Comparison of ENCODE assay signal across 19 cellular contexts in the genomic region with DNA sequence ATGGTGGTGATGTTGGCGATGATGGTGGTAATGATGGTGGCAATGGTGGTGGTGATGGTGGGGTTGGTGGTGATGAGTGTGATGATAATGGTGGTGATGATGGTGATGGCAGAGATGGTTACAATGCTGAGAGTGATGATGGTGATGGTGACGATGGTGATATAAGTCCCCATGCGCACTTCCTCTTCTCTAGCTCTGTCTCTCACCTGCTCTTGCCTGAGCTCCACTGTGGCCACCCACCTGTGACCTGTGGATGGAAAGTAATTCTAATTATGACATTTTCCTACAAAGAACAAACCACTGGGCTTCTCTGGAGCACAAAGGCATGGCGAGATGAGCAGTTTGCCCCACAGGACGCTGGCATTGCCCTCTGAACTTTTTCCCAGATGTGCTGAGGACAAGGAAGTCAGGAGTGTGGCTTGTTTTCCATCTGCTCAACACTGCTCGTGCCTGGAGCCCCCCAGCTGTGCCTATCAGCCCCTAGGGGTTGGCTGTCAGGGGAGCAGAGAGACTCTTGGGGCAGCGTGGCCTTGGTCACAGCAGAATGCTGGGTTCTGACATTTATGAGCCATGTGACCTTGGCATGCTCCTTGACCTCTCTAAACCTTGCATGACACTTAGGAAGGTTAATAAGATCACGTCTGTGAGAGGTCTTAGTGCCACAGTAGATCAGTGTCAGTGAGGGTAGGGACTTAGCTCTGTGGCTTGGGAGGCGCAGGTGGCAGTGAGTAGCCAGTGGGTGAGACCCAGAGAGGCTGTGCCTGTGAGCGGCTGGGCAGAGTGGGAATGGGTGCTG.
DNase-seq lines count a peak whose midpoint lies in the region; ATAC-seq, FAIRE-seq and TF ChIP-seq lines count a peak whose summit lies in the region.
"Had no signal": no experiment of that assay in that cellular context is flagged by ENCODE, and none has a peak within 500 bp of the region (broad histone marks: within the 10 kb centered on the region; RNA-seq: fewer than 3 reads in every experiment).

No MANE protein-coding gene starts in this region.

- no peaks in the 10 kb centered on the region for H3K4me1 ChIP-seq in GM12878 (ENCODE audit: control insufficient read depth, insufficient read depth, low read length)
- H3K4me1 ChIP-seq: BE2C had no signal

- H3K36me3 Mint-ChIP-seq in activated naive CD8-positive, alpha-beta T cell treated with anti-CD3 and anti-CD28 coated beads, Interleukin-2, amount 10 ng/mL, durations not matched to agents 7 days and 5 days, result peaks cover 25% of the 10 kb centered on the region
- peaks cover 9% of the 10 kb centered on the region for H3K36me3 Mint-ChIP-seq in activated naive CD8-positive, alpha-beta T cell treated with anti-CD3 and anti-CD28 coated beads, Interleukin-2, amount 50 U/mL, for 24 hours (ENCODE audit: low read depth)
- peaks cover 17% of the 10 kb centered on the region for H3K36me3 Mint-ChIP-seq in nephron progenitor cell (ENCODE audit: low read depth)
- peaks cover 2 to 8% of the 10 kb centered on the region in 2 donors for H3K36me3 Mint-ChIP-seq in stimulated activated naive B cell treated with anti-CD40 and anti-IgM and Interleukin-4, amounts not matched to agents 10 μg/mL and 1 μg/mL and 100 μg/mL, for 72 hours
- H3K36me3 Mint-ChIP-seq: CD4-positive, alpha-beta memory T cell had no signal

- FAIRE-seq in GM12878 (lab: Jason Lieb, UNC), result peak; percentile 90
- FAIRE-seq: GM12892, GM18507 had no signal

- no peak for TF ChIP-seq CTCF in GM12878 (IDR thresholded peaks at IDR 0.05 in 2 of 3, conservative IDR thresholded peaks at IDR 0.05 in 1 of 3; ENCODE audit: control insufficient read depth in 2 of 3, extremely low read depth in 1 of 3, insufficient read depth in 1 of 3, low read depth in 3 of 3, low read length in 3 of 3)
- no peak for TF ChIP-seq CTCF in nephron progenitor cell (IDR thresholded peaks at IDR 0.05)

- in situ Hi-C loops in GM12878 (cut with MboI), result no loop called here

- H3K27ac Mint-ChIP-seq in activated naive CD8-positive, alpha-beta T cell treated with anti-CD3 and anti-CD28 coated beads, Interleukin-2, amount 10 ng/mL, durations not matched to agents 7 days and 5 days, result peak overlapping the region; percentile 71
- H3K27ac Mint-ChIP-seq in activated naive CD8-positive, alpha-beta T cell treated with anti-CD3 and anti-CD28 coated beads, Interleukin-2, amount 50 U/mL, for 24 hours, result no peak overlapping the region
- H3K27ac Mint-ChIP-seq in nephron progenitor cell, result peak overlapping the region; percentile 74
- H3K27ac Mint-ChIP-seq in stimulated activated naive B cell treated with anti-CD40 and anti-IgM and Interleukin-4, amounts not matched to agents 10 μg/mL and 1 μg/mL and 100 μg/mL, for 72 hours, result peak overlapping the region; percentile 87

- H3K4me2 ChIP-seq in GM12878 (ENCODE audit: control insufficient read depth, insufficient read depth), result no peak overlapping the region

- H3K27ac ChIP-seq in GM12878 (ENCODE audit: control insufficient read depth, insufficient read depth), result no peak overlapping the region

- no peak overlapping the region for H2AFZ ChIP-seq in GM12878 (ENCODE audit: control insufficient read depth, low read depth, low read length)

- no peak for ATAC-seq in activated naive CD8-positive, alpha-beta T cell treated with anti-CD3 and anti-CD28 coated beads, Interleukin-2, amount 10 ng/mL, durations not matched to agents 7 days and 5 days (ENCODE audit: low read depth)
- ATAC-seq in activated naive CD8-positive, alpha-beta T cell treated with anti-CD3 and anti-CD28 coated beads, Interleukin-2, amount 50 U/mL, for 24 hours, result no peak
- ATAC-seq in GM12878 (no peak), GM18511 (IDR thresholded peaks at IDR 0.05; ENCODE audit: unreplicated experiment) (no peak), HG03432 (IDR thresholded peaks at IDR 0.05; ENCODE audit: unreplicated experiment) (no peak)
- ATAC-seq in stimulated activated naive B cell treated with anti-CD40 and anti-IgM and Interleukin-4, amounts not matched to agents 10 μg/mL and 1 μg/mL and 100 μg/mL, for 72 hours (replicated peaks), result peak; percentile 62 to 65

- no peak overlapping the region for H3K4me3 ChIP-seq in GM12878

- no peaks in the 10 kb centered on the region for H3K27me3 Mint-ChIP-seq in activated naive CD8-positive, alpha-beta T cell treated with anti-CD3 and anti-CD28 coated beads, Interleukin-2, amount 10 ng/mL, durations not matched to agents 7 days and 5 days
- no peaks in the 10 kb centered on the region for H3K27me3 Mint-ChIP-seq in activated naive CD8-positive, alpha-beta T cell treated with anti-CD3 and anti-CD28 coated beads, Interleukin-2, amount 50 U/mL, for 24 hours
- H3K27me3 Mint-ChIP-seq in nephron progenitor cell (ENCODE audit: low read depth, poor library complexity), result peaks cover 3% of the 10 kb centered on the region
- no peaks in the 10 kb centered on the region for H3K27me3 Mint-ChIP-seq in stimulated activated naive B cell treated with anti-CD40 and anti-IgM and Interleukin-4, amounts not matched to agents 10 μg/mL and 1 μg/mL and 100 μg/mL, for 72 hours
- H3K27me3 Mint-ChIP-seq: CD4-positive, alpha-beta memory T cell had no signal

- CTCF ChIA-PET in GM12878 (lab: Yijun Ruan, JAX), result no interaction called here

- WGBS in GM12878 (ENCODE audit: insufficient coverage, insufficient replicate concordance, low lambda C conversion rate, missing lambda C conversion rate), result 62% methylated on average over 10 of the region's 10 CpGs

- POLR2A ChIA-PET in activated naive CD8-positive, alpha-beta T cell treated with anti-CD3 and anti-CD28 coated beads, Interleukin-2, amount 10 ng/mL, durations not matched to agents 7 days and 5 days (lab: Charles Lee), result no interaction called here
- POLR2A ChIA-PET in GM12878 (lab: Charles Lee), result no interaction called here

- intact Hi-C loops in GM12878 (cut with micrococcal nuclease; ENCODE audit: unreplicated experiment), result no loop called here

- no peak for TF ChIP-seq POLR2A in GM12878 (IDR thresholded peaks at IDR 0.05; ENCODE audit: low read depth, low read length)

- TF ChIP-seq EP300 in GM12878 (IDR thresholded peaks at IDR 0.05; ENCODE audit: borderline replicate concordance in 1 of 2, control insufficient read depth in 1 of 2, low read depth in 2 of 2, low read length in 2 of 2), result no peak

- no peaks in the 10 kb centered on the region for H4K20me1 ChIP-seq in GM12878 (ENCODE audit: control insufficient read depth, insufficient read depth)

- SMC1A ChIA-PET in GM12878 (lab: Charles Lee; ENCODE audit: uncharacterized antibody, unreplicated experiment), result no interaction called here

- H3K9me3 ChIP-seq in GM12878 (replicated peaks; ENCODE audit: control insufficient read depth, insufficient read depth, low read length), result no peaks in the 10 kb centered on the region
- H3K9me3 ChIP-seq: BE2C had no signal

- H3K36me3 ChIP-seq in GM12878 (ENCODE audit: control insufficient read depth in 2 of 2, insufficient read depth in 2 of 2, low read length in 1 of 2), result peaks cover 0 to 13% of the 10 kb centered on the region in 2 experiments; a peak in 2 of 4 replicates
- H3K36me3 ChIP-seq: BE2C had no signal

- TSS peak; percentile 66 for BruUV-seq in GM12878 (replicated peaks; lab: Mats Ljungman, UMichigan)

- no peaks in the 10 kb centered on the region for H3K79me2 ChIP-seq in GM12878 (ENCODE audit: control insufficient read depth, insufficient read depth, low read length)

- peaks cover 4% of the 10 kb centered on the region for H3K4me1 Mint-ChIP-seq in activated naive CD8-positive, alpha-beta T cell treated with anti-CD3 and anti-CD28 coated beads, Interleukin-2, amount 10 ng/mL, durations not matched to agents 7 days and 5 days
- H3K4me1 Mint-ChIP-seq in activated naive CD8-positive, alpha-beta T cell treated with anti-CD3 and anti-CD28 coated beads, Interleukin-2, amount 50 U/mL, for 24 hours, result peaks cover 7% of the 10 kb centered on the region
- H3K4me1 Mint-ChIP-seq in nephron progenitor cell, result peaks cover 29% of the 10 kb centered on the region
- peaks cover 17 to 18% of the 10 kb centered on the region in 2 donors for H3K4me1 Mint-ChIP-seq in stimulated activated naive B cell treated with anti-CD40 and anti-IgM and Interleukin-4, amounts not matched to agents 10 μg/mL and 1 μg/mL and 100 μg/mL, for 72 hours
- H3K4me1 Mint-ChIP-seq: CD4-positive, alpha-beta memory T cell had no signal

- no peak overlapping the region for H3K9ac ChIP-seq in GM12878 (ENCODE audit: control insufficient read depth, insufficient read depth, low read length)

- H3K9me3 Mint-ChIP-seq in activated naive CD8-positive, alpha-beta T cell treated with anti-CD3 and anti-CD28 coated beads, Interleukin-2, amount 10 ng/mL, durations not matched to agents 7 days and 5 days, result peaks cover 7% of the 10 kb centered on the region
- H3K9me3 Mint-ChIP-seq in activated naive CD8-positive, alpha-beta T cell treated with anti-CD3 and anti-CD28 coated beads, Interleukin-2, amount 50 U/mL, for 24 hours, result peaks cover 6% of the 10 kb centered on the region
- H3K9me3 Mint-ChIP-seq in nephron progenitor cell, result no peaks in the 10 kb centered on the region
- H3K9me3 Mint-ChIP-seq in stimulated activated naive B cell treated with anti-CD40 and anti-IgM and Interleukin-4, amounts not matched to agents 10 μg/mL and 1 μg/mL and 100 μg/mL, for 72 hours, result peaks cover 10 to 12% of the 10 kb centered on the region in 2 donors

- no peak for TF ChIP-seq RAD21 in GM12878 (IDR thresholded peaks at IDR 0.05; ENCODE audit: insufficient read depth, low read depth, low read length)

- no peaks in the 10 kb centered on the region for H3K27me3 ChIP-seq in GM12878 (replicated peaks in 1 of 2; ENCODE audit: control insufficient read depth in 2 of 2, insufficient read depth in 2 of 2, low read length in 1 of 2)
- H3K27me3 ChIP-seq: BE2C had no signal

- RAD21 ChIA-PET in GM12878 (lab: Charles Lee; ENCODE audit: unreplicated experiment), result no interaction called here

- no peak overlapping the region for H3K4me3 Mint-ChIP-seq in activated naive CD8-positive, alpha-beta T cell treated with anti-CD3 and anti-CD28 coated beads, Interleukin-2, amount 10 ng/mL, durations not matched to agents 7 days and 5 days
- no peak overlapping the region for H3K4me3 Mint-ChIP-seq in activated naive CD8-positive, alpha-beta T cell treated with anti-CD3 and anti-CD28 coated beads, Interleukin-2, amount 50 U/mL, for 24 hours
- H3K4me3 Mint-ChIP-seq in nephron progenitor cell, result no peak overlapping the region
- peak overlapping the region; percentile 10 to 49 for H3K4me3 Mint-ChIP-seq in stimulated activated naive B cell treated with anti-CD40 and anti-IgM and Interleukin-4, amounts not matched to agents 10 μg/mL and 1 μg/mL and 100 μg/mL, for 72 hours
- H3K4me3 Mint-ChIP-seq: CD4-positive, alpha-beta memory T cell had no signal

- DNase-seq in activated naive CD8-positive, alpha-beta T cell treated with anti-CD3 and anti-CD28 coated beads, Interleukin-2, amount 10 ng/mL, durations not matched to agents 7 days and 5 days, result no peak
- no peak for DNase-seq in activated naive CD8-positive, alpha-beta T cell treated with anti-CD3 and anti-CD28 coated beads, Interleukin-2, amount 50 U/mL, for 24 hours
- DNase-seq in GM12878 (ENCODE audit: low read depth, low spot score) (no peak), nephron progenitor cell (no peak), RPMI8226 (no peak)
- DNase-seq in stimulated activated naive B cell treated with anti-CD40 and anti-IgM and Interleukin-4, amounts not matched to agents 10 μg/mL and 1 μg/mL and 100 μg/mL, for 72 hours, result no peak
- DNase-seq: BE2C; Calu3; CD4-positive, alpha-beta memory T cell; GF-D8; GOT3; NCI-H1105 treated with DMSO at 0.1 percent for 48 hours; NCI-H1694; NK-92 treated with Interleukin-12 subunit alpha and Interleukin-12 subunit beta, amount 100 ng/mL, for 24 hours; SHP77 had no signal

Comparison
In these comparisons a context has a peak if more than half of its experiments do, and no peak if none do; other contexts are left out.
1. ATAC-seq: peak in stimulated activated naive B cell treated with anti-CD40 and anti-IgM and Interleukin-4, amounts not matched to agents 10 μg/mL and 1 μg/mL and 100 μg/mL, for 72 hours (2 of 2); none in activated naive CD8-positive, alpha-beta T cell treated with anti-CD3 and anti-CD28 coated beads, Interleukin-2, amount 10 ng/mL, durations not matched to agents 7 days and 5 days (single experiment), activated naive CD8-positive, alpha-beta T cell treated with anti-CD3 and anti-CD28 coated beads, Interleukin-2, amount 50 U/mL, for 24 hours (single experiment), GM12878 (single experiment), GM18511 (single experiment) and HG03432 (single experiment).
2. H3K4me3 Mint-ChIP-seq: peak in stimulated activated naive B cell treated with anti-CD40 and anti-IgM and Interleukin-4, amounts not matched to agents 10 μg/mL and 1 μg/mL and 100 μg/mL, for 72 hours (2 of 2); none in activated naive CD8-positive, alpha-beta T cell treated with anti-CD3 and anti-CD28 coated beads, Interleukin-2, amount 10 ng/mL, durations not matched to agents 7 days and 5 days (single experiment), activated naive CD8-positive, alpha-beta T cell treated with anti-CD3 and anti-CD28 coated beads, Interleukin-2, amount 50 U/mL, for 24 hours (single experiment) and nephron progenitor cell (single experiment).